In the genomic region with DNA sequence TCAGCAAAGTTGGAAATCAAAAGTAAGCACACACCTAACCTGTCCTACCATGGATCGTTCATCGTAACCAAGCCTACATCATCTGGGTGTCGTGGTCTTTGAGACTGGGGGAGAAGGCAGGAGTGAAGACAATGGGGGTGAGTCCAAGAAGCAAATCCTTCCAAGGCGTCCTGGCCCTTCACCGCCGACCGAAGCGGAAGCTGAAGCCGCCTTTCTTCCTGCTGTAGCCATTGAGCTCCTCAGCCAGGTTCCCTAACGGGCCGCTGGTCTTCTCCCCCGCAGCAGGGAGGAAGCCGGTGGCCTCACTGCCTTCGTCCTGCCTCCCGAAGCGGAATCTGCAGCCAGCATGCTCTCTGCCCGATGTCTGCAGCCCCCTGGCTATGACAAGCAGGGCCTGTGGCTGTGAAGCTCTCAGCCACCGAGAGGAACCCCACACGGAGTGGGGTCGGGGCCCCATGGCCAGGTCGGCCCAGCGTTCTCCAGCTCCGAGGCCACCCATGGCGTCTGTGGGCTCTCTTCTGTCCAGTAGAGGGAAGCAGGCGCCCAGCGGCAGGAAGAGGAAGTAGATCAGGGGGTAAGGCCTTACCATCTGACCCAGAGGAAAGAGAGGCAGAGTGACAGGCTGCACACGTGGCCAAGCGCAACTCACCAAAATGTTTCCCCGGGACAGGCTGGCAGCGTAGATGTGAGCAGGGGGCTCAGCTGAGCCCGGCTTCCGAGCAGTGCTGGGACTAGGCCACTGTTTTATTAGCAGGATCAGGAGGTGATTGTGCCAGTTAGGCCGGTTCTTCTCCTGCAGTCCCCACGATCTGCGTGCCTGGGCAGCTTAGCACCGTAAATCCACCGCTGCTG, we compare ENCODE assay signal across 11 cellular contexts. TPM values are rescaled to one million over a fixed set of nuclear protein-coding genes. Genes with fewer than 3 reads are reported as not detected.
A peak's percentile ranks its signal among the peaks of the same experiment; 100 is the strongest.
DNase-seq lines count a peak whose midpoint lies in the region; ATAC-seq and TF ChIP-seq lines count a peak whose summit lies in the region.
"Had no signal": no experiment of that assay in that cellular context is flagged by ENCODE, and none has a peak within 500 bp of the region (broad histone marks: within the 10 kb centered on the region; RNA-seq: fewer than 3 reads in every experiment).

No MANE protein-coding gene starts in this region.

- H3K4me3 ChIP-seq in Caco-2 (ENCODE audit: low read depth, low read length) (no peak overlapping the region), fibroblast of villous mesenchyme (ENCODE audit: low read depth, low read length) (no peak overlapping the region), neural cell (ENCODE audit: low read length) (peak overlapping the region; percentile 55)

- H3K4me1 Mint-ChIP-seq in Caco-2 (ENCODE audit: low read depth, unreplicated experiment) (no peaks in the 10 kb centered on the region), Calu3 (ENCODE audit: low read depth, unreplicated experiment) (no peaks in the 10 kb centered on the region)
- H3K4me1 Mint-ChIP-seq in CD4-positive, alpha-beta T cell (ENCODE audit: low read depth) = no peaks in the 10 kb centered on the region

- peak overlapping the region; percentile 72 for H3K9ac ChIP-seq in neural cell (ENCODE audit: low read length)

- no peaks in the 10 kb centered on the region for H4K20me1 ChIP-seq in neural cell (ENCODE audit: insufficient read depth)

- TF ChIP-seq CTCF in Caco-2 (IDR thresholded peaks at IDR 0.05; ENCODE audit: insufficient read depth in 1 of 2, low read depth in 1 of 2, low read length in 1 of 2, severe bottlenecking in 1 of 2, unreplicated experiment in 1 of 2) = peak; percentile 8 to 55
- TF ChIP-seq CTCF in fibroblast of villous mesenchyme (IDR thresholded peaks at IDR 0.05; ENCODE audit: insufficient read depth, low read depth, low read length) = peak; percentile 19
- no peak for TF ChIP-seq CTCF in neural cell (IDR thresholded peaks at IDR 0.05; ENCODE audit: poor library complexity, severe bottlenecking)
- TF ChIP-seq CTCF in CD4-positive, alpha-beta T cell (IDR thresholded peaks at IDR 0.05) = no peak
- no peak for TF ChIP-seq CTCF in Calu3 (IDR thresholded peaks at IDR 0.05; ENCODE audit: unreplicated experiment)

- H3K27me3 Mint-ChIP-seq in Caco-2 (ENCODE audit: insufficient read depth, unreplicated experiment) (peaks cover 3% of the 10 kb centered on the region), Calu3 (ENCODE audit: unreplicated experiment) (no peaks in the 10 kb centered on the region)
- H3K27me3 Mint-ChIP-seq in CD4-positive, alpha-beta T cell = no peaks in the 10 kb centered on the region

- no peak for TF ChIP-seq RAD21 in neural cell (conservative IDR thresholded peaks at IDR 0.05)

- H3K4me1 ChIP-seq in Caco-2 = no peaks in the 10 kb centered on the region

- DNase-seq in Caco-2 (peak in 1 of 2 experiments; percentile 41), SKM-1 treated with dmso at 0.1 percent for 144 hours (lab: John Stamatoyannopoulos, UW; ENCODE audit: unreplicated experiment) (peak; percentile 93), fibroblast of villous mesenchyme (ENCODE audit: low read depth) (no peak), LoVo (ENCODE audit: low spot score) (no peak), Calu3 (no peak)
- DNase-seq in CD4-positive, alpha-beta T cell = no peak

- POLR2A ChIA-PET in Caco-2 (lab: Charles Lee) = no interaction called here
- POLR2A ChIA-PET in CD4-positive, alpha-beta T cell (lab: Charles Lee) = no interaction called here

- H3K9me3 ChIP-seq in Caco-2 = no peaks in the 10 kb centered on the region
- H3K9me3 ChIP-seq in neural cell (ENCODE audit: low read length) = no peaks in the 10 kb centered on the region
- no peaks in the 10 kb centered on the region for H3K9me3 ChIP-seq in CD4-positive, alpha-beta T cell (ENCODE audit: control insufficient read depth, low read length)

- ATAC-seq in CD4-positive, alpha-beta T cell (ENCODE audit: poor library complexity) = no peak
- ATAC-seq in GM21825 (IDR thresholded peaks at IDR 0.05; ENCODE audit: unreplicated experiment) = no peak

- H3K36me3 ChIP-seq in Caco-2 (ENCODE audit: control insufficient read depth, insufficient read depth, low read length) (peaks cover 1% of the 10 kb centered on the region), neural cell (ENCODE audit: insufficient read depth, low read length) (no peaks in the 10 kb centered on the region)

- H2AFZ ChIP-seq in neural cell (ENCODE audit: low read depth, low read length) = no peak overlapping the region

- BruUV-seq in Caco-2 (replicated peaks; lab: Mats Ljungman, UMichigan) (no TSS peak), Calu3 (replicated peaks; lab: Mats Ljungman, UMichigan) (no TSS peak)

- peak overlapping the region; percentile 97 for H3K27ac ChIP-seq in neural cell (ENCODE audit: low read length)
- H3K27ac ChIP-seq in CD4-positive, alpha-beta T cell (ENCODE audit: low read depth, low read length) = no peak overlapping the region

- H3K27ac Mint-ChIP-seq in Caco-2 (ENCODE audit: unreplicated experiment) = no peak overlapping the region
- no peak overlapping the region for H3K27ac Mint-ChIP-seq in CD4-positive, alpha-beta T cell
- H3K27ac Mint-ChIP-seq in Calu3 (ENCODE audit: unreplicated experiment) = no peak overlapping the region

- TF ChIP-seq EP300 in neural cell (conservative IDR thresholded peaks at IDR 0.05; ENCODE audit: poor library complexity, severe bottlenecking) = no peak

- H3K27me3 ChIP-seq in Caco-2 (replicated peaks; ENCODE audit: control insufficient read depth, insufficient read depth, low read length) (no peaks in the 10 kb centered on the region), neural cell (ENCODE audit: insufficient read depth, low read depth, low read length) (no peaks in the 10 kb centered on the region)
- H3K27me3 ChIP-seq in CD4-positive, alpha-beta T cell (ENCODE audit: control insufficient read depth, insufficient read depth, low read length) = no peaks in the 10 kb centered on the region

- no peaks in the 10 kb centered on the region for H3K9me2 ChIP-seq in neural cell (ENCODE audit: insufficient read depth, low read length)

- H3K36me3 Mint-ChIP-seq in Caco-2 (ENCODE audit: insufficient read depth, unreplicated experiment) (peaks cover 40% of the 10 kb centered on the region), Calu3 (ENCODE audit: insufficient read depth, unreplicated experiment) (no peaks in the 10 kb centered on the region)
- peaks cover 14% of the 10 kb centered on the region for H3K36me3 Mint-ChIP-seq in CD4-positive, alpha-beta T cell (ENCODE audit: low read depth)

- H3K9me3 Mint-ChIP-seq in Caco-2 (ENCODE audit: unreplicated experiment) = no peaks in the 10 kb centered on the region
- H3K9me3 Mint-ChIP-seq in CD4-positive, alpha-beta T cell = no peaks in the 10 kb centered on the region
- no peaks in the 10 kb centered on the region for H3K9me3 Mint-ChIP-seq in Calu3 (ENCODE audit: low read depth, unreplicated experiment)

- intact Hi-C loops in Caco-2 (cut with micrococcal nuclease; ENCODE audit: unreplicated experiment) = loop anchor here (1.0 kb wide), 1 partner anchor 48 kb away; no protein-coding TSS in a partner anchor
- intact Hi-C loops in CD4-positive, alpha-beta T cell (cut with DNase I, micrococcal nuclease) = no loop called here
- intact Hi-C loops in Calu3 (cut with micrococcal nuclease; ENCODE audit: unreplicated experiment) = no loop called here

- CTCF ChIA-PET in Caco-2 (lab: Charles Lee) (interaction anchor here (1.0 to 1.1 kb wide), 2 partner anchors 39 to 153 kb away, joined by 3 to 4 read pairs; no protein-coding TSS in a partner anchor), Calu3 (lab: Charles Lee) (no interaction called here)
- CTCF ChIA-PET in CD4-positive, alpha-beta T cell (lab: Charles Lee) = no interaction called here

- peaks cover 8% of the 10 kb centered on the region for H3F3A ChIP-seq in neural cell (ENCODE audit: insufficient read depth, low read length, poor library complexity, severe bottlenecking)

- H3K4me2 ChIP-seq in neural cell (ENCODE audit: low read length) = peak overlapping the region; percentile 78

- H3K4me3 Mint-ChIP-seq in Caco-2 (ENCODE audit: unreplicated experiment) = no peak overlapping the region
- H3K4me3 Mint-ChIP-seq in CD4-positive, alpha-beta T cell = no peak overlapping the region
- no peak overlapping the region for H3K4me3 Mint-ChIP-seq in Calu3 (ENCODE audit: low read depth, unreplicated experiment)

- no peaks in the 10 kb centered on the region for H3K79me2 ChIP-seq in neural cell (replicated peaks; ENCODE audit: insufficient read depth, low read length)

TF ChIP-seq in neural cell, 6 proteins besides CTCF, POLR2A, EP300 and RAD21 (continues in another document):
- TF ChIP-seq, protein P1, sequence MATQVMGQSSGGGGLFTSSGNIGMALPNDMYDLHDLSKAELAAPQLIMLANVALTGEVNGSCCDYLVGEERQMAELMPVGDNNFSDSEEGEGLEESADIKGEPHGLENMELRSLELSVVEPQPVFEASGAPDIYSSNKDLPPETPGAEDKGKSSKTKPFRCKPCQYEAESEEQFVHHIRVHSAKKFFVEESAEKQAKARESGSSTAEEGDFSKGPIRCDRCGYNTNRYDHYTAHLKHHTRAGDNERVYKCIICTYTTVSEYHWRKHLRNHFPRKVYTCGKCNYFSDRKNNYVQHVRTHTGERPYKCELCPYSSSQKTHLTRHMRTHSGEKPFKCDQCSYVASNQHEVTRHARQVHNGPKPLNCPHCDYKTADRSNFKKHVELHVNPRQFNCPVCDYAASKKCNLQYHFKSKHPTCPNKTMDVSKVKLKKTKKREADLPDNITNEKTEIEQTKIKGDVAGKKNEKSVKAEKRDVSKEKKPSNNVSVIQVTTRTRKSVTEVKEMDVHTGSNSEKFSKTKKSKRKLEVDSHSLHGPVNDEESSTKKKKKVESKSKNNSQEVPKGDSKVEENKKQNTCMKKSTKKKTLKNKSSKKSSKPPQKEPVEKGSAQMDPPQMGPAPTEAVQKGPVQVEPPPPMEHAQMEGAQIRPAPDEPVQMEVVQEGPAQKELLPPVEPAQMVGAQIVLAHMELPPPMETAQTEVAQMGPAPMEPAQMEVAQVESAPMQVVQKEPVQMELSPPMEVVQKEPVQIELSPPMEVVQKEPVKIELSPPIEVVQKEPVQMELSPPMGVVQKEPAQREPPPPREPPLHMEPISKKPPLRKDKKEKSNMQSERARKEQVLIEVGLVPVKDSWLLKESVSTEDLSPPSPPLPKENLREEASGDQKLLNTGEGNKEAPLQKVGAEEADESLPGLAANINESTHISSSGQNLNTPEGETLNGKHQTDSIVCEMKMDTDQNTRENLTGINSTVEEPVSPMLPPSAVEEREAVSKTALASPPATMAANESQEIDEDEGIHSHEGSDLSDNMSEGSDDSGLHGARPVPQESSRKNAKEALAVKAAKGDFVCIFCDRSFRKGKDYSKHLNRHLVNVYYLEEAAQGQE (IDR thresholded peaks at IDR 0.05; ENCODE audit: borderline replicate concordance) = no peak

RNA-seq across cellular contexts. Expression of a gene that starts 3.1 kb away (rescaled TPM):
- not detected in 2 replicates for total RNA-seq in Caco-2 (2022)
- not detected in 2 replicates for total RNA-seq in fibroblast of villous mesenchyme
- polyA plus RNA-seq in neural cell = not detected in 2 replicates
- polyA minus RNA-seq in neural cell = not detected in 2 replicates
- total RNA-seq in CD4-positive, alpha-beta T cell = not detected
- total RNA-seq in Calu3 (2022) = not detected in 2 replicates
- total RNA-seq: H4; M059J; T-helper 2 cell treated with Interferon-gamma antibody and Interleukin-4, amounts not matched to agents 100 ng/mL and 5 ng/mL, for 36 hours had no signal

RNA-seq across cellular contexts. Expression of a gene that starts 45.6 kb away (rescaled TPM):
- not detected in 2 replicates for total RNA-seq in Caco-2 (2022)
- 4.3 and 19.3 TPM in 2 replicates for total RNA-seq in fibroblast of villous mesenchyme
- polyA plus RNA-seq in neural cell = 1.6 and 2.7 TPM in 2 replicates
- 2.1 and 3.2 TPM in 2 replicates for polyA minus RNA-seq in neural cell
- not detected for total RNA-seq in CD4-positive, alpha-beta T cell
- total RNA-seq in Calu3 (2022) = 1.4 and 1.5 TPM in 2 replicates
- total RNA-seq: T-helper 2 cell treated with Interferon-gamma antibody and Interleukin-4, amounts not matched to agents 100 ng/mL and 5 ng/mL, for 36 hours had no signal

RNA-seq across cellular contexts. Expression of a gene that starts 58.4 kb away (rescaled TPM):
- total RNA-seq in Caco-2 (2022) (50.9 and 55.2 TPM in 2 replicates), fibroblast of villous mesenchyme (57.4 and 61.2 TPM in 2 replicates), Calu3 (2022) (29.6 and 30.0 TPM in 2 replicates)
- polyA plus RNA-seq in neural cell = 18.5 and 24.0 TPM in 2 replicates
- polyA minus RNA-seq in neural cell = 69.6 and 70.4 TPM in 2 replicates
- total RNA-seq in CD4-positive, alpha-beta T cell = 10 to 100 TPM; 29.8 to 33.7 TPM

Comparison
In these comparisons a context has a peak if more than half of its experiments do, and no peak if none do; other contexts are left out.
1. CTCF ChIP-seq: peak in Caco-2 (2 of 2) and fibroblast of villous mesenchyme (single experiment); none in neural cell (single experiment), CD4-positive, alpha-beta T cell (single experiment) and Calu3 (single experiment).